In genomic region chr7:56063882-56064625, GRCh38 we compare ENCODE assay signal across 8 cellular contexts. TPM values are rescaled to one million over a fixed set of nuclear protein-coding genes. Genes with fewer than 3 reads are reported as not detected.
DNase-seq lines count a peak whose midpoint lies in the region; ATAC-seq and TF ChIP-seq lines count a peak whose summit lies in the region.

Gene SUMF2, plus strand, starts transcription at chr7:56064286. Its CDS starts 26 bp downstream, at chr7:56064312.

- CTCF ChIA-PET in activated B cell treated with CpG ODN at 0.5 μM for 24 hours (lab: Charles Lee): interaction anchor here (1.2 to 4.3 kb wide), 3 partner anchors 10 to 57 kb away, joined by 5 to 25 read pairs (median 5); partner anchors contain the start of genes CCT6A and PSPH

- H3K27ac Mint-ChIP-seq in activated B cell treated with CpG ODN at 0.5 μM for 24 hours: peak within 1 kb of the TSS; percentile 85

- no peak for TF ChIP-seq CTCF in activated B cell treated with CpG ODN at 0.5 μM for 24 hours (IDR thresholded peaks at IDR 0.05)
- peak; percentile 12 for TF ChIP-seq CTCF in cardiac fibroblast (IDR thresholded peaks at IDR 0.05; ENCODE audit: low read depth, low read length)

- peaks cover 60% of the 10 kb centered on the region for H3K36me3 Mint-ChIP-seq in activated B cell treated with CpG ODN at 0.5 μM for 24 hours (ENCODE audit: low read depth)

- intact Hi-C loops in activated B cell treated with CpG ODN at 0.5 μM for 24 hours (cut with micrococcal nuclease): loop anchor here (1.0 to 10.0 kb wide), 7 partner anchors 10 to 530 kb away; partner anchors contain the start of genes CCT6A, CHCHD2, PSPH and ZNF713

- no peaks in the 10 kb centered on the region for H3K9me3 Mint-ChIP-seq in activated B cell treated with CpG ODN at 0.5 μM for 24 hours

- H3K27me3 Mint-ChIP-seq in activated B cell treated with CpG ODN at 0.5 μM for 24 hours: no peaks in the 10 kb centered on the region

- POLR2A ChIA-PET in activated B cell treated with CpG ODN at 0.5 μM for 24 hours (lab: Charles Lee): interaction anchor here (0.7 to 2.6 kb wide), 9 partner anchors 10 to 698 kb away, joined by 3 to 57 read pairs (median 12); partner anchors contain the start of genes CCT6A, CHCHD2, LANCL2 and NIPSNAP2

- DNase-seq in AG08396 (ENCODE audit: low spot score): peak; percentile 99
- DNase-seq in NCI-H345 (lab: John Stamatoyannopoulos, UW): peak; percentile 88
- DNase-seq in activated B cell treated with CpG ODN at 0.5 μM for 24 hours: peak; percentile 91
- peak; percentile 90 to 91 for DNase-seq in cardiac fibroblast (ENCODE audit: low read depth in 2 of 2)
- peak; percentile 94 for DNase-seq in inferior parietal cortex (ENCODE audit: extremely low spot score)
- peak; percentile 78 to 84 for DNase-seq in stimulated activated CD4-positive, alpha-beta T cell treated with anti-CD3 and anti-CD28 coated beads, Interleukin-12 subunit alpha, Interleukin-12 subunit beta, amount 100 ng/mL, for 24 hours (ENCODE audit: low read depth in 2 of 2)

- peak within 1 kb of the TSS; percentile 74 to 90 for H3K4me3 ChIP-seq in cardiac fibroblast (replicated peaks in 1 of 2; ENCODE audit: low read depth in 2 of 2, low read length in 2 of 2)

- ATAC-seq in GM18907 (IDR thresholded peaks at IDR 0.05; ENCODE audit: unreplicated experiment) (peak; percentile 87), HG03139 (IDR thresholded peaks at IDR 0.05; ENCODE audit: unreplicated experiment) (peak; percentile 90), activated B cell treated with CpG ODN at 0.5 μM for 24 hours (ENCODE audit: low read depth) (peak; percentile 92)

- peaks cover 32% of the 10 kb centered on the region for H3K4me1 Mint-ChIP-seq in activated B cell treated with CpG ODN at 0.5 μM for 24 hours

- peak within 1 kb of the TSS; percentile 92 for H3K4me3 Mint-ChIP-seq in activated B cell treated with CpG ODN at 0.5 μM for 24 hours

RNA-seq across cellular contexts. Expression of gene SUMF2, which starts in this region (rescaled TPM):
- 91.1 and 103 TPM in 2 replicates for total RNA-seq in activated B cell treated with CpG ODN at 0.5 μM for 24 hours

Comparison
In these comparisons a context has a peak if more than half of its experiments do, and no peak if none do; other contexts are left out.
1. Peak in every context shown above with its lines: DNase-seq, ATAC-seq and H3K4me3 ChIP-seq.